Comparison of ENCODE assay signal across 9 cellular contexts in the genomic region with DNA sequence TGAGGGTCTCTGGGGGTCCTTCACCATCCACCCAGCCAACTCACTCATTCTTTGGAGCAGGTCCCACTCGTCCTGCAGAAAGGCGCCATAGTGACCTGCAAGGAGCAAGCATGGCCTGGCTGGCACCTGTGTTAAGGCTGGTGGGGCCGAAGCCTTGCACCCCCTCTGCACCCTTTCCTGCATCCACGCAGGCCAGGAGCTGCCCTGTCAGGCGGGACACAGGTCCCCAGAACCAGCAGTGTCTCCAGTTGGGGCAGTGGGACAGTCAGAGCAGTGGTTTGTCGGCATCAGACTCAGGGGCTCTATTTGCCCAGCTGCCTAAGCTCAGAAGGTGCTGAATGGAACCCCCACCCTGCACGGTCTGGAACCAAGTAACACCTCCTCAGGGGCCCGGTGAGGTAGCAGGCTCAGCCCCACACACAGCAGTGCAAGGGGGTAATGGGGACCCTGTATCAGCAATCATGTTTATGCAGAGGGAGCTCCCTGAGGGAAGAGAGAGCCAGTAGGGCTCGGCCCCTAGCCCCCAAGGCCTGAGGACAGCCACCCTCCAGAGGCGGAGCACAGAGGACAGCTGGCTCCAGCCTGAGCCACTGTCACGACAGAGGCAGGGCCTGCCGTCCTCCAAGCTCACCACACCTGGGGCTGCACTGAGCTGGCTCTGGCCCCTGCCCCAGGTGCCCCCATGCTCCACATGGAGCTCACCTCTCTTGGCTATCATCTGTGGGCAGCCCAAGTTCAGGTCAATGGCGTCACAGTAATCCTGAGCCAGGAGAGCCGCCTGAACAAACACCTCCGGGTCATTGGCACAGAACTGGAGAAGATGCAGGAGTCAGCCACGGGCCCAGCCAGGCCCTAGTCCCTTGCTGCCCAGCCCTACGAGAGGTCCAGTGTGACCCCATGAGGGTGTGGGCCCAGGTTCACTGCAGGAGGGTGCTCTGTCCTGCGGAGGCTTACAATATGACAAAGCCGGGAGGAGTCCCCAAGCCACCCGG. TPM values are rescaled to one million over a fixed set of nuclear protein-coding genes. Genes with fewer than 3 reads are reported as not detected.
DNase-seq lines count a peak whose midpoint lies in the region; ATAC-seq, FAIRE-seq and TF ChIP-seq lines count a peak whose summit lies in the region.
"Had no signal": no experiment of that assay in that cellular context is flagged by ENCODE, and none has a peak within 500 bp of the region (broad histone marks: within the 10 kb centered on the region; RNA-seq: fewer than 3 reads in every experiment).

No MANE protein-coding gene starts in this region.

- TF ChIP-seq POLR2A in GM12892 (IDR thresholded peaks at IDR 0.05; ENCODE audit: low read depth, low read length) (no peak), erythroblast (IDR thresholded peaks at IDR 0.05; ENCODE audit: low read length) (no peak)

- peak overlapping the region; percentile 69 to 86 (median 79) for H3K4me3 Mint-ChIP-seq in IgD-negative memory B cell
- H3K4me3 Mint-ChIP-seq in naive thymus-derived CD4-positive, alpha-beta T cell, result peak overlapping the region; percentile 47 to 81 (median 70)

- intact Hi-C loops in mammary epithelial cell (cut with micrococcal nuclease), result no loop called here
- intact Hi-C loops in naive thymus-derived CD4-positive, alpha-beta T cell (cut with micrococcal nuclease), result no loop called here

- peak overlapping the region in 2 of 3 donors; percentile 87 to 89 for H3K27ac Mint-ChIP-seq in IgD-negative memory B cell
- H3K27ac Mint-ChIP-seq in naive thymus-derived CD4-positive, alpha-beta T cell, result peak overlapping the region in 7 of 9 donors; percentile 21 to 76 (median 57)

- peak overlapping the region in 1 of 3 experiments; percentile 75 for H3K4me3 ChIP-seq in mammary epithelial cell (replicated peaks in 1 of 3; ENCODE audit: insufficient read depth in 1 of 3, low read depth in 2 of 3, low read length in 3 of 3)
- no peak overlapping the region for H3K4me3 ChIP-seq in naive thymus-derived CD4-positive, alpha-beta T cell (ENCODE audit: low read length)

- H3K9me3 Mint-ChIP-seq in IgD-negative memory B cell, result no peaks in the 10 kb centered on the region
- H3K9me3 Mint-ChIP-seq in naive thymus-derived CD4-positive, alpha-beta T cell, result no peaks in the 10 kb centered on the region

- H3K36me3 Mint-ChIP-seq in IgD-negative memory B cell, result no peaks in the 10 kb centered on the region
- peaks cover 0 to 4% (median 0%) of the 10 kb centered on the region in 5 donors for H3K36me3 Mint-ChIP-seq in naive thymus-derived CD4-positive, alpha-beta T cell

- WGBS in mammary epithelial cell (ENCODE audit: low coverage, missing lambda C conversion rate), result 62% methylated on average over 16 of the region's 20 CpGs

- dilution Hi-C loops in mammary epithelial cell (cut with HindIII; ENCODE audit: low sequenced_read_pairs), result no loop called here

- no peaks in the 10 kb centered on the region for H3K9me3 ChIP-seq in mammary epithelial cell (replicated peaks; ENCODE audit: insufficient read depth, low read length)
- H3K9me3 ChIP-seq in naive thymus-derived CD4-positive, alpha-beta T cell (ENCODE audit: control insufficient read depth in 2 of 3, low read length in 3 of 3), result no peaks in the 10 kb centered on the region

- in situ Hi-C loops in mammary epithelial cell (cut with MboI; ENCODE audit: low sequenced_read_pairs in 2 of 2), result no loop called here

- peaks cover 0 to 10% (median 0%) of the 10 kb centered on the region in 3 donors for H3K4me1 Mint-ChIP-seq in IgD-negative memory B cell
- H3K4me1 Mint-ChIP-seq in naive thymus-derived CD4-positive, alpha-beta T cell, result peaks cover 0 to 18% (median 10%) of the 10 kb centered on the region in 7 donors

- peak overlapping the region; percentile 99 for H3K4me2 ChIP-seq in mammary epithelial cell (ENCODE audit: insufficient read depth, low read depth, low read length)

- no peak overlapping the region for H2AFZ ChIP-seq in mammary epithelial cell (ENCODE audit: low read depth, low read length)

- no peaks in the 10 kb centered on the region for H4K20me1 ChIP-seq in mammary epithelial cell (ENCODE audit: insufficient read depth, low read length)

- no peaks in the 10 kb centered on the region for H3K27me3 Mint-ChIP-seq in IgD-negative memory B cell
- H3K27me3 Mint-ChIP-seq in naive thymus-derived CD4-positive, alpha-beta T cell, result no peaks in the 10 kb centered on the region

- peaks cover 28% of the 10 kb centered on the region for H3K79me2 ChIP-seq in mammary epithelial cell (ENCODE audit: insufficient read depth, low read length)

- no peaks in the 10 kb centered on the region for H3K27me3 ChIP-seq in mammary epithelial cell (ENCODE audit: insufficient read depth, low read length)
- no peaks in the 10 kb centered on the region for H3K27me3 ChIP-seq in naive thymus-derived CD4-positive, alpha-beta T cell (ENCODE audit: control insufficient read depth in 2 of 2, insufficient read depth in 2 of 2, low read length in 2 of 2)

- TF ChIP-seq CTCF in C4-2B (conservative IDR thresholded peaks at IDR 0.05), result no peak
- no peak for TF ChIP-seq CTCF in mammary epithelial cell (conservative IDR thresholded peaks at IDR 0.05 in 1 of 2, IDR thresholded peaks at IDR 0.05 in 1 of 2; ENCODE audit: extremely low read depth in 1 of 2, insufficient read depth in 1 of 2, low read depth in 1 of 2, low read length in 2 of 2)

- ATAC-seq in naive thymus-derived CD4-positive, alpha-beta T cell, result no peak
- ATAC-seq in HG03521 (IDR thresholded peaks at IDR 0.05; ENCODE audit: unreplicated experiment), result no peak

- DNase-seq in mammary epithelial cell, result no peak
- peak in 1 of 9 donors; percentile 7 for DNase-seq in naive thymus-derived CD4-positive, alpha-beta T cell
- no peak for DNase-seq in GM12892 (ENCODE audit: insufficient read length)
- DNase-seq in NCI-H2107 treated with DMSO at 0.1 percent for 48 hours (lab: John Stamatoyannopoulos, UW; ENCODE audit: unreplicated experiment), result no peak
- no peak for DNase-seq in erythroblast (lab: John Stamatoyannopoulos, UW)

- H3K4me1 ChIP-seq in mammary epithelial cell (ENCODE audit: insufficient read depth, low read length), result peaks cover 12% of the 10 kb centered on the region
- peaks cover 8 to 27% of the 10 kb centered on the region in 2 donors for H3K4me1 ChIP-seq in naive thymus-derived CD4-positive, alpha-beta T cell (ENCODE audit: control insufficient read depth in 2 of 2, insufficient read depth in 2 of 2, low read length in 2 of 2)

- POLR2A ChIA-PET in naive thymus-derived CD4-positive, alpha-beta T cell (lab: Charles Lee), result interaction anchor here (1.7 to 3.9 kb wide), 2 partner anchors 11 to 63 kb away, joined by 6 to 54 read pairs; partner anchors contain the start of genes GPS1 and RFNG

- peak overlapping the region; percentile 92 for H3K27ac ChIP-seq in C4-2B
- no peak overlapping the region for H3K27ac ChIP-seq in mammary epithelial cell (ENCODE audit: insufficient read depth, low read depth, low read length)
- peak overlapping the region; percentile 19 for H3K27ac ChIP-seq in naive thymus-derived CD4-positive, alpha-beta T cell (ENCODE audit: low read depth, low read length)

- H3K36me3 ChIP-seq in mammary epithelial cell (ENCODE audit: insufficient read depth, low read length), result peaks cover 3% of the 10 kb centered on the region
- H3K36me3 ChIP-seq in naive thymus-derived CD4-positive, alpha-beta T cell (ENCODE audit: control insufficient read depth in 2 of 3, insufficient read depth in 3 of 3, low read length in 3 of 3), result peaks cover 0 to 51% (median 7%) of the 10 kb centered on the region in 3 experiments

- CTCF ChIA-PET in mammary epithelial cell (lab: Charles Lee; ENCODE audit: low non-redundant PET), result no interaction called here
- CTCF ChIA-PET in naive thymus-derived CD4-positive, alpha-beta T cell (lab: Charles Lee), result no interaction called here

- FAIRE-seq in GM12892 (lab: Jason Lieb, UNC), result no peak
- FAIRE-seq: small intestine had no signal

- no peak overlapping the region for H3K9ac ChIP-seq in mammary epithelial cell (ENCODE audit: insufficient read depth, low read length)

- BruUV-seq in mammary epithelial cell (replicated peaks; lab: Mats Ljungman, UMichigan), result no TSS peak

RNA-seq across cellular contexts. Expression of gene DUS1L, which starts 1.9 kb away (rescaled TPM):
- polyA plus RNA-seq in IgD-negative memory B cell (55.7 TPM), mammary epithelial cell (65.9 TPM)
- 10 to 100 TPM; 59.0 to 94.2 TPM for total RNA-seq in mammary epithelial cell
- 74.3 TPM for polyA minus RNA-seq in mammary epithelial cell
- 100 to 1,000 TPM; 127 to 157 (median 147) TPM for total RNA-seq in naive thymus-derived CD4-positive, alpha-beta T cell
- polyA plus RNA-seq in naive thymus-derived CD4-positive, alpha-beta T cell, result 100 to 1,000 TPM in 1 of 2 donors, 10 to 100 TPM in 1; 52.9 to 110 TPM
- 72.0 TPM for polyA plus RNA-seq in GM12892 (2012; ENCODE audit: missing spikeins)

RNA-seq across cellular contexts. Expression of gene GPS1, which starts 12.0 kb away (rescaled TPM):
- polyA plus RNA-seq in IgD-negative memory B cell (122 TPM), mammary epithelial cell (103 TPM)
- 10 to 100 TPM; 84.2 to 98.2 TPM for total RNA-seq in mammary epithelial cell
- 65.6 TPM for polyA minus RNA-seq in mammary epithelial cell
- 10 to 100 TPM; 68.3 to 88.1 (median 71.7) TPM for total RNA-seq in naive thymus-derived CD4-positive, alpha-beta T cell
- polyA plus RNA-seq in naive thymus-derived CD4-positive, alpha-beta T cell, result 100 to 1,000 TPM; 105 to 124 TPM
- polyA plus RNA-seq in GM12892 (2012; ENCODE audit: missing spikeins), result 34.6 TPM

RNA-seq across cellular contexts. Expression of gene RFNG, which starts 12.1 kb away (rescaled TPM):
- polyA plus RNA-seq in IgD-negative memory B cell (4.1 TPM), mammary epithelial cell (13.6 TPM)
- 10 to 100 TPM; 37.7 to 38.2 TPM for total RNA-seq in mammary epithelial cell
- polyA minus RNA-seq in mammary epithelial cell, result 21.2 TPM
- 10 to 100 TPM; 25.0 to 45.5 (median 31.5) TPM for total RNA-seq in naive thymus-derived CD4-positive, alpha-beta T cell
- polyA plus RNA-seq in naive thymus-derived CD4-positive, alpha-beta T cell, result 1 to 10 TPM; 4.2 to 6.7 TPM
- polyA plus RNA-seq in GM12892 (2012; ENCODE audit: missing spikeins), result 7.1 TPM

RNA-seq across cellular contexts. Expression of gene DCXR, which starts 26.2 kb away (rescaled TPM):
- polyA plus RNA-seq in IgD-negative memory B cell, result 88.3 TPM
- 10 to 100 TPM; 27.7 to 68.9 TPM for total RNA-seq in mammary epithelial cell
- 79.0 TPM for polyA plus RNA-seq in mammary epithelial cell
- polyA minus RNA-seq in mammary epithelial cell, result 52.5 TPM
- total RNA-seq in naive thymus-derived CD4-positive, alpha-beta T cell, result 100 to 1,000 TPM in 1 of 5 experiments, 10 to 100 TPM in 4; 63.0 to 130 (median 83.6) TPM
- polyA plus RNA-seq in naive thymus-derived CD4-positive, alpha-beta T cell, result 100 to 1,000 TPM; 164 to 228 TPM
- polyA plus RNA-seq in GM12892 (2012; ENCODE audit: missing spikeins), result 55.0 TPM

RNA-seq across cellular contexts. Expression of gene RAC3, which starts 32.2 kb away (rescaled TPM):
- polyA plus RNA-seq in IgD-negative memory B cell (not detected), mammary epithelial cell (18.4 TPM)
- total RNA-seq in mammary epithelial cell, result 1 to 10 TPM; 6.7 to 8.0 TPM
- 12.0 TPM for polyA minus RNA-seq in mammary epithelial cell
- total RNA-seq in naive thymus-derived CD4-positive, alpha-beta T cell, result 1 to 10 TPM; 1.3 to 8.5 (median 2.1) TPM
- not detected for polyA plus RNA-seq in naive thymus-derived CD4-positive, alpha-beta T cell
- polyA plus RNA-seq in GM12892 (2012; ENCODE audit: missing spikeins), result 2.2 TPM
